ENCODE assay signal across 19 cellular contexts in genomic region chrX:45602151-45602550, GRCh38.
"Had no signal": no experiment of that assay in that cellular context is flagged by ENCODE, and none has a peak within 500 bp of the region (broad histone marks: within the 10 kb centered on the region; RNA-seq: fewer than 3 reads in every experiment).

No MANE protein-coding gene starts in this region.

- H3K36me3 ChIP-seq: heart right ventricle, left lung, suprapubic skin had no signal

- H3K36me3 Mint-ChIP-seq: activated CD4-positive, alpha-beta memory T cell treated with anti-CD3 and anti-CD28 coated beads for 36 hours; type B pancreatic cell had no signal

- H3K27ac ChIP-seq: heart right ventricle, left lung, psoas muscle, suprapubic skin had no signal

- H3K4me3 ChIP-seq: heart right ventricle, left lung, psoas muscle, suprapubic skin had no signal

- H3K9me3 Mint-ChIP-seq: type B pancreatic cell had no signal

- H3K27ac Mint-ChIP-seq: activated CD4-positive, alpha-beta memory T cell treated with anti-CD3 and anti-CD28 coated beads for 36 hours; activated naive CD4-positive, alpha-beta T cell treated with anti-CD3 and anti-CD28 coated beads, Interleukin-2, amount 50 U/mL, for 72 hours; nephron; type B pancreatic cell had no signal

- DNase-seq: activated CD4-positive, alpha-beta memory T cell treated with anti-CD3 and anti-CD28 coated beads for 36 hours; activated effector memory CD4-positive, alpha-beta T cell treated with anti-CD3 and anti-CD28 coated beads, Interleukin-2, amount 50 U/mL, for 16 hours; activated T-cell treated with anti-CD3 and anti-CD28 coated beads, Interleukin-2, amount 50 U/mL, for 4 hours; anterior cingulate cortex; heart right ventricle; left lung; occipital lobe; psoas muscle; stimulated activated CD4-positive, alpha-beta T cell treated with anti-CD3 and anti-CD28 coated beads, Interleukin-4, amount 100 ng/mL, for 1 hour; stimulated activated CD8-positive, alpha-beta memory T cell treated with anti-CD3 and anti-CD28 coated beads, Interleukin-4, amount 100 ng/mL, for 48 hours; stimulated activated naive CD8-positive, alpha-beta T cell treated with anti-CD3 and anti-CD28 coated beads, Interleukin-15, Interleukin-2, amounts not matched to agents 100 U/mL and 50 U/mL, for 24 hours; SW 1271; T-helper 9 cell had no signal

- H3K4me3 Mint-ChIP-seq: activated CD4-positive, alpha-beta memory T cell treated with anti-CD3 and anti-CD28 coated beads for 36 hours; activated T-cell treated with anti-CD3 and anti-CD28 coated beads, Interleukin-2, amount 50 U/mL, for 4 hours; nephron; type B pancreatic cell had no signal

- ATAC-seq: activated naive CD4-positive, alpha-beta T cell treated with anti-CD3 and anti-CD28 coated beads, Interleukin-2, amount 50 U/mL, for 72 hours; activated T-cell treated with anti-CD3 and anti-CD28 coated beads, Interleukin-2, amount 50 U/mL, for 4 hours; heart right ventricle; left lung; psoas muscle; stimulated activated naive CD8-positive, alpha-beta T cell treated with anti-CD3 and anti-CD28 coated beads, Interleukin-15, Interleukin-2, amounts not matched to agents 100 U/mL and 50 U/mL, for 24 hours had no signal

- H3K27me3 ChIP-seq: left lung, suprapubic skin had no signal

- H3K27me3 Mint-ChIP-seq: activated CD4-positive, alpha-beta memory T cell treated with anti-CD3 and anti-CD28 coated beads for 36 hours; type B pancreatic cell had no signal

- H3K4me1 ChIP-seq: heart right ventricle, left lung, psoas muscle, suprapubic skin had no signal

- FAIRE-seq: bronchial epithelial cell, frontal cortex had no signal
